7 cellular contexts compared by ENCODE assay signal in the genomic region with DNA sequence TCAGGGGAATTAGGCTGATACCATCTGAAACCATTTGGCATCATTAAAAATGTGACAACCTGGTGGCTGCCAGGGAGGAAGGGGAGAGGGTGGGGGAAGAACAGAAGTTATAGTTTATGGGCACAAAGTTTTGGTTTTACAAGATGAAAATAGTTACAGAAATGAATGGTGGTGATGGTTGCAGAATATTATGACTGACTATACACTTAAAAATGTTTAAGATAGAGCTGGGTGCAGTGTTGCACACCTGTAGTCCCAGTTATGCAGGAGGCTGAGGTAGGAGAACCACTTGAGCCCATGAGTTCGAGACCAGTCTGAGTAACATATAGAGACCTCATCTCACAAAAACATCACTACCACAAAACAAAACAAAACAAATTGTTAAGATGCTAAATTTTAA. TPM values are rescaled to one million over a fixed set of nuclear protein-coding genes. Genes with fewer than 3 reads are reported as not detected.
A peak's percentile ranks its signal among the peaks of the same experiment; 100 is the strongest.
DNase-seq lines count a peak whose midpoint lies in the region; ATAC-seq, FAIRE-seq and TF ChIP-seq lines count a peak whose summit lies in the region.
"Not testable (repeated sequence)": the region's sequence is repeated elsewhere in the genome, so short reads cannot be mapped to it uniquely, and the experiment has no call there.

No MANE protein-coding gene starts in this region.

- H3K56ac ChIP-seq in IMR-90 (ENCODE audit: extremely low read depth, insufficient read depth, low read length): not testable (repeated sequence)

- CTCF ChIA-PET in Calu3 (lab: Charles Lee); IMR-90 (lab: Yijun Ruan, JAX); OCI-LY7 (lab: Charles Lee; ENCODE audit: unreplicated experiment); Panc1 (lab: Charles Lee); GM12878 (lab: Yijun Ruan, JAX): not testable (repeated sequence)

- not testable (repeated sequence) for H3K4me1 ChIP-seq in IMR-90 (ENCODE audit: control insufficient read depth, insufficient read depth, low read length); OCI-LY7 (ENCODE audit: insufficient read depth, low read length, poor library complexity, severe bottlenecking); Panc1 (ENCODE audit: control insufficient read depth, insufficient read depth, low read length); GM12878 (ENCODE audit: control insufficient read depth, insufficient read depth, low read length)

- H3K36me3 Mint-ChIP-seq in Calu3 (ENCODE audit: insufficient read depth, unreplicated experiment); activated T-helper 17 cell treated with anti-CD3 and anti-CD28 coated beads, Interleukin-2, amount 50 U/mL, for 72 hours (ENCODE audit: low read depth): not testable (repeated sequence)

- not testable (repeated sequence) for TF ChIP-seq POLR2A in IMR-90 (IDR thresholded peaks at IDR 0.05; ENCODE audit: low read depth, low read length); GM12878 (IDR thresholded peaks at IDR 0.05; ENCODE audit: low read depth, low read length)

- WGBS in IMR-90 (ENCODE audit: extremely low coverage in 2 of 2, insufficient read length in 1 of 2), 2 experiments: no CpG with 5 or more reads among the region's 1 CpG
- no CpG with 5 or more reads among the region's 1 CpG for WGBS in GM12878 (ENCODE audit: insufficient coverage, insufficient replicate concordance, low lambda C conversion rate, missing lambda C conversion rate)

- DNase-seq in Calu3; IMR-90; OCI-LY7 (ENCODE audit: low spot score); Panc1 (ENCODE audit: low read depth, low spot score); GM12878 (ENCODE audit: low read depth, low spot score); stimulated activated naive CD8-positive, alpha-beta T cell treated with anti-CD3 and anti-CD28 coated beads, Interleukin-15, amount 100 ng/mL, for 72 hours: not testable (repeated sequence)

- H3K18ac ChIP-seq in IMR-90 (ENCODE audit: low read depth, low read length): not testable (repeated sequence)

- H2AK5ac ChIP-seq in IMR-90 (ENCODE audit: low read depth, low read length): not testable (repeated sequence)

- not testable (repeated sequence) for H3K36me3 ChIP-seq in IMR-90 (ENCODE audit: control insufficient read depth, insufficient read depth, low read length); OCI-LY7 (ENCODE audit: insufficient read depth, low read length); Panc1 (ENCODE audit: control insufficient read depth, insufficient read depth, low read length); GM12878 (ENCODE audit: control insufficient read depth in 2 of 2, insufficient read depth in 2 of 2, low read length in 1 of 2)

- not testable (repeated sequence) for H2BK120ac ChIP-seq in IMR-90 (ENCODE audit: low read depth, low read length)

- not testable (repeated sequence) for H4K8ac ChIP-seq in IMR-90 (ENCODE audit: low read depth in 2 of 2, low read length in 2 of 2)

- H3K79me2 ChIP-seq in OCI-LY7 (ENCODE audit: insufficient read depth, low read depth, low read length); GM12878 (ENCODE audit: control insufficient read depth, insufficient read depth, low read length): not testable (repeated sequence)

- dilution Hi-C loops in IMR-90 (cut with HindIII; ENCODE audit: low sequenced_read_pairs, unreplicated experiment): not testable (repeated sequence)

- not testable (repeated sequence) for H4K91ac ChIP-seq in IMR-90 (ENCODE audit: insufficient read depth, low read depth, low read length)

- not testable (repeated sequence) for H2BK5ac ChIP-seq in IMR-90 (ENCODE audit: low read depth, low read length, poor library complexity, severe bottlenecking)

- H3K9me2 ChIP-seq in OCI-LY7 (ENCODE audit: insufficient read depth, low read length): not testable (repeated sequence)

- RAD21 ChIA-PET in GM12878 (lab: Charles Lee; ENCODE audit: unreplicated experiment): not testable (repeated sequence)

- not testable (repeated sequence) for H3K4me3 Mint-ChIP-seq in Calu3 (ENCODE audit: low read depth, unreplicated experiment); activated T-helper 17 cell treated with anti-CD3 and anti-CD28 coated beads, Interleukin-2, amount 50 U/mL, for 72 hours; stimulated activated naive CD8-positive, alpha-beta T cell treated with anti-CD3 and anti-CD28 coated beads, Interleukin-15, amount 100 ng/mL, for 72 hours

- not testable (repeated sequence) for H2AK9ac ChIP-seq in IMR-90 (replicated peaks; ENCODE audit: low read depth, low read length, poor library complexity)

- not testable (repeated sequence) for TF ChIP-seq RAD21 in IMR-90 (IDR thresholded peaks at IDR 0.05; ENCODE audit: low read length); GM12878 (IDR thresholded peaks at IDR 0.05; ENCODE audit: insufficient read depth, low read depth, low read length)

- not testable (repeated sequence) for H4K20me1 ChIP-seq in IMR-90 (ENCODE audit: insufficient read depth, low read length); OCI-LY7 (ENCODE audit: insufficient read depth, low read length); GM12878 (ENCODE audit: control insufficient read depth, insufficient read depth)

- BruUV-seq in Calu3 (replicated peaks; lab: Mats Ljungman, UMichigan): TSS peak; percentile 13
- BruUV-seq in IMR-90 (replicated peaks; lab: Mats Ljungman, UMichigan): TSS peak; percentile 35
- TSS peak; percentile 70 for BruUV-seq in OCI-LY7 (replicated peaks; lab: Mats Ljungman, UMichigan)
- TSS peak; percentile 81 for BruUV-seq in Panc1 (replicated peaks; lab: Mats Ljungman, UMichigan)
- BruUV-seq in GM12878 (replicated peaks; lab: Mats Ljungman, UMichigan): TSS peak; percentile 56

- intact Hi-C loops in Calu3 (cut with micrococcal nuclease; ENCODE audit: unreplicated experiment); IMR-90 (cut with micrococcal nuclease); OCI-LY7 (cut with micrococcal nuclease; ENCODE audit: unreplicated experiment); Panc1 (cut with micrococcal nuclease; ENCODE audit: unreplicated experiment); GM12878 (cut with micrococcal nuclease; ENCODE audit: unreplicated experiment): not testable (repeated sequence)

- in situ Hi-C loops in IMR-90 (cut with MboI; ENCODE audit: low sequenced_read_pairs); Panc1 (cut with HindIII; ENCODE audit: low pct_unique_long_range_greater_than_20kb, low sequenced_read_pairs); GM12878 (cut with MboI): not testable (repeated sequence)

- not testable (repeated sequence) for H2BK15ac ChIP-seq in IMR-90 (ENCODE audit: low read depth, low read length)

- H3K9me3 ChIP-seq in IMR-90 (ENCODE audit: control insufficient read depth, insufficient read depth, low read length); OCI-LY7 (ENCODE audit: low read length); Panc1 (ENCODE audit: control insufficient read depth, insufficient read depth, low read depth, low read length); GM12878 (replicated peaks; ENCODE audit: control insufficient read depth, insufficient read depth, low read length): not testable (repeated sequence)

- not testable (repeated sequence) for ATAC-seq in IMR-90 (ENCODE audit: low read depth); Panc1
- ATAC-seq in activated T-helper 17 cell treated with anti-CD3 and anti-CD28 coated beads, Interleukin-2, amount 50 U/mL, for 72 hours (replicated peaks): peak; percentile 49
- ATAC-seq in GM12878: peak; percentile 48
- ATAC-seq in stimulated activated naive CD8-positive, alpha-beta T cell treated with anti-CD3 and anti-CD28 coated beads, Interleukin-15, amount 100 ng/mL, for 72 hours: peak; percentile 62

- H2BK20ac ChIP-seq in IMR-90 (ENCODE audit: low read depth, low read length): not testable (repeated sequence)

- H3K27me3 Mint-ChIP-seq in Calu3 (ENCODE audit: unreplicated experiment); activated T-helper 17 cell treated with anti-CD3 and anti-CD28 coated beads, Interleukin-2, amount 50 U/mL, for 72 hours; stimulated activated naive CD8-positive, alpha-beta T cell treated with anti-CD3 and anti-CD28 coated beads, Interleukin-15, amount 100 ng/mL, for 72 hours: not testable (repeated sequence)

- not testable (repeated sequence) for H3K14ac ChIP-seq in IMR-90 (replicated peaks; ENCODE audit: low read depth, low read length)

- H3K4me2 ChIP-seq in IMR-90 (ENCODE audit: low read depth, low read length); OCI-LY7 (ENCODE audit: low read length); GM12878 (ENCODE audit: control insufficient read depth, insufficient read depth): not testable (repeated sequence)

- not testable (repeated sequence) for H3K4me1 Mint-ChIP-seq in Calu3 (ENCODE audit: low read depth, unreplicated experiment); activated T-helper 17 cell treated with anti-CD3 and anti-CD28 coated beads, Interleukin-2, amount 50 U/mL, for 72 hours; stimulated activated naive CD8-positive, alpha-beta T cell treated with anti-CD3 and anti-CD28 coated beads, Interleukin-15, amount 100 ng/mL, for 72 hours

- not testable (repeated sequence) for TF ChIP-seq EP300 in GM12878 (IDR thresholded peaks at IDR 0.05; ENCODE audit: borderline replicate concordance in 1 of 2, control insufficient read depth in 1 of 2, low read depth in 2 of 2, low read length in 2 of 2)

- H3K4me3 ChIP-seq in IMR-90 (ENCODE audit: insufficient read depth, low read depth, low read length); OCI-LY7 (ENCODE audit: low read depth, low read length, poor library complexity, severe bottlenecking); Panc1 (ENCODE audit: low read depth in 2 of 2, low read length in 2 of 2); GM12878: not testable (repeated sequence)

- not testable (repeated sequence) for H3K9me3 Mint-ChIP-seq in Calu3 (ENCODE audit: low read depth, unreplicated experiment); activated T-helper 17 cell treated with anti-CD3 and anti-CD28 coated beads, Interleukin-2, amount 50 U/mL, for 72 hours; stimulated activated naive CD8-positive, alpha-beta T cell treated with anti-CD3 and anti-CD28 coated beads, Interleukin-15, amount 100 ng/mL, for 72 hours

- not testable (repeated sequence) for H3K9ac ChIP-seq in IMR-90 (ENCODE audit: low read depth, low read length); GM12878 (ENCODE audit: control insufficient read depth, insufficient read depth, low read length)

- not testable (repeated sequence) for H3K27ac ChIP-seq in IMR-90 (ENCODE audit: insufficient read depth, low read length); OCI-LY7 (ENCODE audit: low read depth, low read length, poor library complexity, severe bottlenecking); Panc1 (ENCODE audit: low read length); GM12878 (ENCODE audit: control insufficient read depth, insufficient read depth)

- not testable (repeated sequence) for H3K79me1 ChIP-seq in IMR-90 (ENCODE audit: low read depth in 1 of 2, low read length in 2 of 2)

- not testable (repeated sequence) for H3K9me1 ChIP-seq in IMR-90 (ENCODE audit: insufficient read depth, low read length)

- FAIRE-seq in GM12878 (lab: Jason Lieb, UNC): not testable (repeated sequence)

- not testable (repeated sequence) for H2AFZ ChIP-seq in IMR-90 (replicated peaks; ENCODE audit: low read length, poor library complexity); OCI-LY7 (ENCODE audit: low read length); GM12878 (ENCODE audit: control insufficient read depth, low read depth, low read length)

- H3K4ac ChIP-seq in IMR-90 (ENCODE audit: low read depth, low read length): not testable (repeated sequence)

- H4K5ac ChIP-seq in IMR-90 (ENCODE audit: low read depth, low read length): not testable (repeated sequence)

- H3K27me3 ChIP-seq in IMR-90 (ENCODE audit: control insufficient read depth, insufficient read depth, low read length); Panc1 (ENCODE audit: control insufficient read depth, insufficient read depth, low read length); GM12878 (replicated peaks in 1 of 2; ENCODE audit: control insufficient read depth in 2 of 2, insufficient read depth in 2 of 2, low read length in 1 of 2): not testable (repeated sequence)

- TF ChIP-seq CTCF in Calu3 (IDR thresholded peaks at IDR 0.05; ENCODE audit: unreplicated experiment); IMR-90 (conservative IDR thresholded peaks at IDR 0.05; ENCODE audit: low read depth, low read length); OCI-LY7 (conservative IDR thresholded peaks at IDR 0.05; ENCODE audit: low read length); Panc1 (IDR thresholded peaks at IDR 0.05); GM12878 (IDR thresholded peaks at IDR 0.05 in 2 of 3, conservative IDR thresholded peaks at IDR 0.05 in 1 of 3; ENCODE audit: control insufficient read depth in 2 of 3, extremely low read depth in 1 of 3, insufficient read depth in 1 of 3, low read depth in 3 of 3, low read length in 3 of 3): not testable (repeated sequence)

- POLR2A ChIA-PET in IMR-90 (lab: Charles Lee; ENCODE audit: unreplicated experiment); OCI-LY7 (lab: Charles Lee); Panc1 (lab: Charles Lee); GM12878 (lab: Charles Lee): not testable (repeated sequence)

- SMC1A ChIA-PET in GM12878 (lab: Charles Lee; ENCODE audit: uncharacterized antibody, unreplicated experiment): not testable (repeated sequence)

- not testable (repeated sequence) for H3K27ac Mint-ChIP-seq in Calu3 (ENCODE audit: unreplicated experiment); activated T-helper 17 cell treated with anti-CD3 and anti-CD28 coated beads, Interleukin-2, amount 50 U/mL, for 72 hours; stimulated activated naive CD8-positive, alpha-beta T cell treated with anti-CD3 and anti-CD28 coated beads, Interleukin-15, amount 100 ng/mL, for 72 hours

- not testable (repeated sequence) for H3K23ac ChIP-seq in IMR-90 (ENCODE audit: low read depth, low read length)

RNA-seq across cellular contexts. Expression of a gene that starts 12.5 kb away (rescaled TPM):
- total RNA-seq in Calu3 (2022): 34.2 and 41.7 TPM in 2 replicates
- 4.8 and 5.0 TPM in 2 replicates for total RNA-seq in IMR-90 (2012; rRNA removed)
- 4.6 and 6.5 TPM in 2 replicates for polyA plus RNA-seq in IMR-90 (2012; rRNA removed)
- polyA plus RNA-seq in IMR-90 (2012; cell fraction: cytosol; rRNA removed): 3.0 and 4.3 TPM in 2 replicates
- polyA plus RNA-seq in IMR-90 (2012; cell fraction: nucleus; rRNA removed; ENCODE audit: low replicate concordance): 5.6 and 15.7 TPM in 2 replicates
- 15.5 and 36.9 TPM in 2 replicates for total RNA-seq in OCI-LY7 (2014; rRNA removed; shearing (Covaris generic))
- total RNA-seq in OCI-LY7 (2022): 29.1 and 29.7 TPM in 2 replicates
- total RNA-seq in Panc1 (2021; ENCODE audit: unreplicated experiment): 12.7 TPM
- polyA plus RNA-seq in Panc1 (2012; ENCODE audit: insufficient read length): 4.7 TPM
- total RNA-seq in activated T-helper 17 cell treated with anti-CD3 and anti-CD28 coated beads, Interleukin-2, amount 50 U/mL, for 72 hours: 10 to 100 TPM; 21.6 to 22.3 TPM
- 71.6 and 76.4 TPM in 2 replicates for total RNA-seq in GM12878 (2013; cell fraction: nucleolus; rRNA removed)
- total RNA-seq in GM12878 (2014; rRNA removed): 5.8 and 6.0 TPM in 2 replicates
- 7.2 and 8.2 TPM in 2 replicates for total RNA-seq in GM12878 (2014; rRNA removed; fragmentation: Illumina TruSeq; extraction: Trizol)
- 15.3 and 17.2 TPM in 2 replicates for total RNA-seq in GM12878 (2021)
- 4.1 TPM for polyA plus RNA-seq in GM12878 (2011; ENCODE audit: low read depth)
- polyA plus RNA-seq in GM12878 (2011; rRNA removed): 9.3 and 11.0 TPM in 2 replicates
- 2.8 and 3.6 TPM in 2 replicates for polyA plus RNA-seq in GM12878 (2011; cell fraction: cytosol; rRNA removed)
- 19.3 and 25.5 TPM in 2 replicates for polyA plus RNA-seq in GM12878 (2011; cell fraction: nucleus; rRNA removed)
- polyA plus RNA-seq in GM12878 (2012): 4.8 and 6.5 TPM in 2 replicates
- polyA plus RNA-seq in GM12878 (2014; fragmentation: Illumina TruSeq; extraction: Trizol): 6.7 and 7.4 TPM in 2 replicates
- polyA plus RNA-seq in GM12878 (2014; fragmentation: Nextera tagmentation; extraction: Ambion mirVana): 10 to 100 TPM; 23.3 to 23.6 TPM
- polyA plus RNA-seq in GM12878 (2014; rRNA removed): 9.5 and 13.1 TPM in 2 replicates
- 10 to 100 TPM; 24.8 to 25.1 TPM for polyA plus RNA-seq in GM12878 (2016; fragmentation: Nextera tagmentation; extraction: Ambion mirVana)
- 8.4 and 10.4 TPM in 2 replicates for polyA minus RNA-seq in GM12878 (2011; rRNA and poly(A)+ RNA removed)
- 1.8 and 5.2 TPM in 2 replicates for polyA minus RNA-seq in GM12878 (2011; cell fraction: cytosol; rRNA and poly(A)+ RNA removed)
- 8.6 and 18.2 TPM in 2 replicates for polyA minus RNA-seq in GM12878 (2011; cell fraction: nucleus; rRNA and poly(A)+ RNA removed)

RNA-seq across cellular contexts. Expression of a gene that starts 54.1 kb away (rescaled TPM):
- total RNA-seq in Calu3 (2022) (8.3 and 8.6 TPM in 2 replicates), IMR-90 (2012; rRNA removed) (0.56 and 0.72 TPM in 2 replicates), OCI-LY7 (2022) (5.2 and 5.8 TPM in 2 replicates), Panc1 (2021; ENCODE audit: unreplicated experiment) (2.7 TPM), GM12878 (2014; rRNA removed) (2.7 and 3.4 TPM in 2 replicates), GM12878 (2014; rRNA removed; fragmentation: Illumina TruSeq; extraction: Trizol) (3.4 and 3.6 TPM in 2 replicates), GM12878 (2021) (1.8 and 2.5 TPM in 2 replicates)
- polyA plus RNA-seq in IMR-90 (2012; rRNA removed) (0.59 and 0.91 TPM in 2 replicates), GM12878 (2011; rRNA removed) (4.0 and 4.3 TPM in 2 replicates), GM12878 (2014; fragmentation: Illumina TruSeq; extraction: Trizol) (2.3 and 3.1 TPM in 2 replicates), GM12878 (2014; fragmentation: Nextera tagmentation; extraction: Ambion mirVana) (under 1 TPM; 0.18 to 0.20 TPM), GM12878 (2014; rRNA removed) (2.1 and 3.2 TPM in 2 replicates), GM12878 (2016; fragmentation: Nextera tagmentation; extraction: Ambion mirVana) (1 to 10 TPM; 1.2 TPM)
- polyA plus RNA-seq in IMR-90 (2012; cell fraction: cytosol; rRNA removed): 0.12 and 0.23 TPM in 2 replicates
- 0.47 and 1.4 TPM in 2 replicates for polyA plus RNA-seq in IMR-90 (2012; cell fraction: nucleus; rRNA removed; ENCODE audit: low replicate concordance)
- total RNA-seq in OCI-LY7 (2014; rRNA removed; shearing (Covaris generic)): 5.1 and 6.6 TPM in 2 replicates
- 1.7 TPM for polyA plus RNA-seq in Panc1 (2012; ENCODE audit: insufficient read length)
- 1 to 10 TPM; 1.8 to 3.7 TPM for total RNA-seq in activated T-helper 17 cell treated with anti-CD3 and anti-CD28 coated beads, Interleukin-2, amount 50 U/mL, for 72 hours
- 27.3 and 28.3 TPM in 2 replicates for total RNA-seq in GM12878 (2013; cell fraction: nucleolus; rRNA removed)
- polyA plus RNA-seq in GM12878 (2011; ENCODE audit: low read depth): 2.5 TPM
- 1.1 and 2.1 TPM in 2 replicates for polyA plus RNA-seq in GM12878 (2011; cell fraction: cytosol; rRNA removed)
- 6.9 and 9.7 TPM in 2 replicates for polyA plus RNA-seq in GM12878 (2011; cell fraction: nucleus; rRNA removed)
- 2.1 and 2.3 TPM in 2 replicates for polyA plus RNA-seq in GM12878 (2012)
- polyA minus RNA-seq in GM12878 (2011; rRNA and poly(A)+ RNA removed): 10.4 and 10.5 TPM in 2 replicates
- polyA minus RNA-seq in GM12878 (2011; cell fraction: cytosol; rRNA and poly(A)+ RNA removed): 1.3 and 1.5 TPM in 2 replicates
- polyA minus RNA-seq in GM12878 (2011; cell fraction: nucleus; rRNA and poly(A)+ RNA removed): 5.9 and 7.9 TPM in 2 replicates
